Comparison of ENCODE assay signal across 20 cellular contexts in the genomic region with DNA sequence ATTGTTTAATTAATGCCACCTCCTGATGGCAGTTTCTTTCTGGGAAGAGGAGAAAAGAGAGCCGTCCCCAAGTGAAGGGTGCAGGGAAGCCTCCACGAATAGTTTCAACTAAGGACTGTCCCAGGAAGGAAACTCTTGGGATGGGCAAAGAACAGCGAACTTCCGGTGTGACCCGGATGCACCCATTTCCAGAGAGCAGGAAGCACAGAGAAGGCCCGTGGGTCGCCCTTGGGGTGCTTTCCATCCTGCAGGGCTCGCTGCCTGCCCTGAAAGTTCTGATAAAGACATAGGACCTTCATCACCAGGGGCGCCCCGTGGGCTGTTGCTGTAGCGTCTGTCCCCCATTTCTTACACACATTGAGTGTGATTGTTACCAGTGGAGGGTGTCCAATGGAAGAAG.
"Had no signal": no experiment of that assay in that cellular context is flagged by ENCODE, and none has a peak within 500 bp of the region (broad histone marks: within the 10 kb centered on the region; RNA-seq: fewer than 3 reads in every experiment).

No MANE protein-coding gene starts in this region.

- H3K9me3 Mint-ChIP-seq: activated CD4-positive, alpha-beta memory T cell treated with anti-CD3 and anti-CD28 coated beads, Interleukin-2, amount 10 ng/mL, durations not matched to agents 7 days and 5 days; activated naive CD8-positive, alpha-beta T cell treated with anti-CD3 and anti-CD28 coated beads, Interleukin-2, amount 10 ng/mL, durations not matched to agents 7 days and 5 days; activated T-cell treated with anti-CD3 and anti-CD28 coated beads, Interleukin-2, amount 50 U/mL, for 4 hours; naive B cell; neural crest cell; stimulated activated naive CD8-positive, alpha-beta T cell treated with anti-CD3 and anti-CD28 coated beads, Interleukin-15, Interleukin-2, amounts not matched to agents 100 ng/mL and 50 ng/mL, for 24 hours; type B pancreatic cell had no signal

- H3K27me3 ChIP-seq: gastrocnemius medialis, right atrium auricular region, suprapubic skin had no signal

- H3K4me3 ChIP-seq: gastrocnemius medialis, left ventricle myocardium inferior, mucosa of descending colon, right atrium auricular region, suprapubic skin had no signal

- H3K4me1 Mint-ChIP-seq: neural crest cell had no signal

- DNase-seq: activated CD4-positive, alpha-beta memory T cell treated with anti-CD3 and anti-CD28 coated beads, Interleukin-2, amount 10 ng/mL, durations not matched to agents 7 days and 5 days; activated CD4-positive, alpha-beta T cell treated with anti-CD3 and anti-CD28 coated beads for 48 hours; activated CD4-positive, CD25-positive, alpha-beta regulatory T cell; activated effector memory CD4-positive, alpha-beta T cell treated with Interleukin-2 at 50 U/mL for 16 hours; activated naive CD8-positive, alpha-beta T cell treated with anti-CD3 and anti-CD28 coated beads, Interleukin-2, amount 10 ng/mL, durations not matched to agents 7 days and 5 days; activated T-cell treated with anti-CD3 and anti-CD28 coated beads, Interleukin-2, amount 50 U/mL, for 4 hours; amygdala; gastrocnemius medialis; left ventricle myocardium inferior; mucosa of descending colon; naive B cell; stimulated activated CD4-positive, alpha-beta T cell treated with anti-CD3 and anti-CD28 coated beads, Interleukin-2, amount 100 ng/mL, for 24 hours had no signal

- H3K27ac Mint-ChIP-seq: activated CD4-positive, alpha-beta memory T cell treated with anti-CD3 and anti-CD28 coated beads, Interleukin-2, amount 10 ng/mL, durations not matched to agents 7 days and 5 days; activated naive CD8-positive, alpha-beta T cell treated with anti-CD3 and anti-CD28 coated beads, Interleukin-2, amount 10 ng/mL, durations not matched to agents 7 days and 5 days; stimulated activated naive CD8-positive, alpha-beta T cell treated with anti-CD3 and anti-CD28 coated beads, Interleukin-15, Interleukin-2, amounts not matched to agents 100 ng/mL and 50 ng/mL, for 24 hours; type B pancreatic cell had no signal

- H3K27ac ChIP-seq: left ventricle myocardium inferior, right atrium auricular region, suprapubic skin had no signal

- FAIRE-seq: colon, endometrium, keratinocyte had no signal

- ATAC-seq: activated T-cell treated with anti-CD3 and anti-CD28 coated beads, Interleukin-2, amount 50 U/mL, for 4 hours; gastrocnemius medialis; mucosa of descending colon had no signal

- H3K4me3 Mint-ChIP-seq: activated CD4-positive, alpha-beta memory T cell treated with anti-CD3 and anti-CD28 coated beads, Interleukin-2, amount 10 ng/mL, durations not matched to agents 7 days and 5 days; activated naive CD8-positive, alpha-beta T cell treated with anti-CD3 and anti-CD28 coated beads, Interleukin-2, amount 10 ng/mL, durations not matched to agents 7 days and 5 days; activated T-cell treated with anti-CD3 and anti-CD28 coated beads, Interleukin-2, amount 50 U/mL, for 4 hours; neural crest cell; stimulated activated naive CD8-positive, alpha-beta T cell treated with anti-CD3 and anti-CD28 coated beads, Interleukin-15, Interleukin-2, amounts not matched to agents 100 ng/mL and 50 ng/mL, for 24 hours; type B pancreatic cell had no signal

- H3K9me3 ChIP-seq: gastrocnemius medialis, left ventricle myocardium inferior, mucosa of descending colon, right atrium auricular region, suprapubic skin had no signal

- H3K4me1 ChIP-seq: suprapubic skin had no signal

- H3K27me3 Mint-ChIP-seq: activated CD4-positive, alpha-beta memory T cell treated with anti-CD3 and anti-CD28 coated beads, Interleukin-2, amount 10 ng/mL, durations not matched to agents 7 days and 5 days; activated naive CD8-positive, alpha-beta T cell treated with anti-CD3 and anti-CD28 coated beads, Interleukin-2, amount 10 ng/mL, durations not matched to agents 7 days and 5 days; naive B cell; stimulated activated naive CD8-positive, alpha-beta T cell treated with anti-CD3 and anti-CD28 coated beads, Interleukin-15, Interleukin-2, amounts not matched to agents 100 ng/mL and 50 ng/mL, for 24 hours; type B pancreatic cell had no signal
